30 cellular contexts compared by ENCODE assay signal in the genomic region with DNA sequence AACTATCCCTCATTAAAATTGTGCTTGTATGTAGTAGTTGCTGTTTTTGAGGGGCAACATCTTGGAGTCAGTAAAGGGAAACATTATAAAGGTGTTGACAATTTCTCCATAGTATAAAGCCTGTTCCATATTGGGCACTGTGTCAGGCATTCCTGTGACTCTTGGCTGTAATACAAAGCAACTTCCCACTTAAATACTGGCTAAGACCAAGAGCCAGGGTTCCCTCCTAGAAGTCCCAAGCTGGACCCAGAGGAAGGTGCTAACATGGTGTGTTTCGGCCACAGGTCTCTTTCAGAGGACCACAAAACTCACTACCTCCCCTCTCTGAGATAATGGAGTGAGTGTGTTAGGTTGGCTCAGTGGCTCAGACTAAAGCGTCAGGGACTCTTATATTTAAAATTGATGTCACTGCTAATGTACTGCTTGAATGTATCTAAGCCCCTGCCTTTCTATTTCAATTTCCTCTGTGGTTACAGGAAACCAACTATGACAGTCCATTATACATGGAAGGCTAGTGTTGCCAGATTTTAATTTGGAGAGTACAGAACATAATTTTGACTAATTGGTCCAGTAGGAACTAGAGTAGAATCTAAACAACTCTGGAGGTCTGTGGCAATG.
DNase-seq lines count a peak whose midpoint lies in the region; ATAC-seq and TF ChIP-seq lines count a peak whose summit lies in the region.
"Had no signal": no experiment of that assay in that cellular context is flagged by ENCODE, and none has a peak within 500 bp of the region (broad histone marks: within the 10 kb centered on the region; RNA-seq: fewer than 3 reads in every experiment).

No MANE protein-coding gene starts in this region.

- H3K4me3 Mint-ChIP-seq in activated T-cell treated with anti-CD3 and anti-CD28 coated beads, Interleukin-2, amount 50 U/mL, for 24 hours, result no peak overlapping the region
- H3K4me3 Mint-ChIP-seq: activated CD8-positive, alpha-beta memory T cell treated with anti-CD3 and anti-CD28 coated beads, Interleukin-2, amount 10 ng/mL, durations not matched to agents 7 days and 5 days; activated naive CD4-positive, alpha-beta T cell treated with anti-CD3 and anti-CD28 coated beads for 36 hours; CD4-positive, CD25-positive, alpha-beta regulatory T cell; effector memory CD8-positive, alpha-beta T cell; memory B cell; T-cell had no signal

- H3K56ac ChIP-seq in mesendoderm (ENCODE audit: low read length), result no peak overlapping the region

- intact Hi-C loops in lower leg skin (cut with DNase I; ENCODE audit: low total_unique reads), result no loop called here

- no peak overlapping the region for H4K8ac ChIP-seq in mesendoderm (ENCODE audit: low read depth, low read length)

- no peak for TF ChIP-seq POLR2A in lower leg skin (IDR thresholded peaks at IDR 0.05)

- DNase-seq in NCI-H2107 treated with DMSO at 0.1 percent for 48 hours (lab: John Stamatoyannopoulos, UW; ENCODE audit: unreplicated experiment), result peak; percentile 23
- DNase-seq in NCI-H2107 (lab: John Stamatoyannopoulos, UW), result no peak
- peak; percentile 22 for DNase-seq in NCI-H1436 treated with DMSO at 0.1 percent for 48 hours (lab: John Stamatoyannopoulos, UW)
- no peak for DNase-seq in mesendoderm
- no peak for DNase-seq in activated T-cell treated with anti-CD3 and anti-CD28 coated beads, Interleukin-2, amount 50 U/mL, for 24 hours
- DNase-seq in lower leg skin (ENCODE audit: low spot score in 2 of 2), result no peak
- DNase-seq in T-helper 9 cell, result no peak
- DNase-seq: 8988T; activated CD4-positive, CD25-positive, alpha-beta regulatory T cell; activated CD8-positive, alpha-beta memory T cell treated with anti-CD3 and anti-CD28 coated beads, Interleukin-2, amount 10 ng/mL, durations not matched to agents 7 days and 5 days; activated naive CD4-positive, alpha-beta T cell treated with anti-CD3 and anti-CD28 coated beads for 36 hours; CD4-positive, CD25-positive, alpha-beta regulatory T cell; colonic mucosa; effector memory CD8-positive, alpha-beta T cell; EL; erythroblast; GM23248; NCI-H1105; NCI-H2029; NCI-H2227 treated with DMSO at 0.1 percent for 48 hours; NCI-H748 treated with DMSO at 0.1 percent for 48 hours; stimulated activated naive CD4-positive, alpha-beta T cell treated with Interleukin-2 at 50 U/mL for 16 hours; T-cell had no signal

- no peak overlapping the region for H3K27ac Mint-ChIP-seq in activated T-cell treated with anti-CD3 and anti-CD28 coated beads, Interleukin-2, amount 50 U/mL, for 24 hours
- H3K27ac Mint-ChIP-seq: activated CD8-positive, alpha-beta memory T cell treated with anti-CD3 and anti-CD28 coated beads, Interleukin-2, amount 10 ng/mL, durations not matched to agents 7 days and 5 days; activated naive CD4-positive, alpha-beta T cell treated with anti-CD3 and anti-CD28 coated beads for 36 hours; CD4-positive, CD25-positive, alpha-beta regulatory T cell; effector memory CD8-positive, alpha-beta T cell; memory B cell; T-cell had no signal

- TF ChIP-seq CTCF in lower leg skin (IDR thresholded peaks at IDR 0.05), result no peak

- no peak overlapping the region for H3K9ac ChIP-seq in mesendoderm (ENCODE audit: low read length)
- H3K9ac ChIP-seq: GM23248 had no signal

- no peaks in the 10 kb centered on the region for H3K36me3 Mint-ChIP-seq in activated T-cell treated with anti-CD3 and anti-CD28 coated beads, Interleukin-2, amount 50 U/mL, for 24 hours (ENCODE audit: low read depth)
- H3K36me3 Mint-ChIP-seq: activated CD8-positive, alpha-beta memory T cell treated with anti-CD3 and anti-CD28 coated beads, Interleukin-2, amount 10 ng/mL, durations not matched to agents 7 days and 5 days; CD4-positive, CD25-positive, alpha-beta regulatory T cell; memory B cell had no signal

- no peaks in the 10 kb centered on the region for H3K27me3 Mint-ChIP-seq in activated T-cell treated with anti-CD3 and anti-CD28 coated beads, Interleukin-2, amount 50 U/mL, for 24 hours
- H3K27me3 Mint-ChIP-seq: activated CD8-positive, alpha-beta memory T cell treated with anti-CD3 and anti-CD28 coated beads, Interleukin-2, amount 10 ng/mL, durations not matched to agents 7 days and 5 days; T-cell had no signal

- WGBS in mesendoderm (ENCODE audit: extremely low coverage, insufficient coverage, low lambda C conversion rate), result no CpG with 5 or more reads among the region's 2 CpGs
- 91 to 94% methylated on average over 2 of the region's 2 CpGs for WGBS in lower leg skin, 2 donors

- ATAC-seq in GM21423 (IDR thresholded peaks at IDR 0.05; ENCODE audit: unreplicated experiment), result peak; percentile 38
- ATAC-seq: activated CD8-positive, alpha-beta memory T cell treated with anti-CD3 and anti-CD28 coated beads, Interleukin-2, amount 10 ng/mL, durations not matched to agents 7 days and 5 days; effector memory CD8-positive, alpha-beta T cell; K562; T-cell had no signal

- no peak overlapping the region for H3K18ac ChIP-seq in mesendoderm (ENCODE audit: low read length)

- no peak overlapping the region for H3K4me2 ChIP-seq in mesendoderm (ENCODE audit: low read length)

- H2BK120ac ChIP-seq in mesendoderm (ENCODE audit: low read depth, low read length), result peak overlapping the region; percentile 21

- no peaks in the 10 kb centered on the region for H3K79me2 ChIP-seq in mesendoderm (ENCODE audit: control insufficient read depth, insufficient read depth, low read length)

- no peaks in the 10 kb centered on the region for H3K79me1 ChIP-seq in mesendoderm (ENCODE audit: low read length)

- no peak overlapping the region for H3K4ac ChIP-seq in mesendoderm (ENCODE audit: low read depth, low read length)

- H2BK15ac ChIP-seq in mesendoderm (replicated peaks; ENCODE audit: low read depth), result no peak overlapping the region

- peaks cover 7% of the 10 kb centered on the region for H3K4me1 ChIP-seq in mesendoderm (ENCODE audit: control insufficient read depth, low read depth, low read length)
- H3K4me1 ChIP-seq: colonic mucosa, prostate gland had no signal

- H2AK5ac ChIP-seq in mesendoderm (ENCODE audit: low read length), result no peak overlapping the region

- no peaks in the 10 kb centered on the region for H3K9me3 Mint-ChIP-seq in activated T-cell treated with anti-CD3 and anti-CD28 coated beads, Interleukin-2, amount 50 U/mL, for 24 hours
- H3K9me3 Mint-ChIP-seq: activated naive CD4-positive, alpha-beta T cell treated with anti-CD3 and anti-CD28 coated beads for 36 hours; effector memory CD8-positive, alpha-beta T cell had no signal

- no peaks in the 10 kb centered on the region for H3K27me3 ChIP-seq in mesendoderm (ENCODE audit: insufficient read depth, low read length, poor library complexity)
- H3K27me3 ChIP-seq: colonic mucosa, neutrophil, SJSA1 had no signal

- peaks cover 1% of the 10 kb centered on the region for H3K4me1 Mint-ChIP-seq in activated T-cell treated with anti-CD3 and anti-CD28 coated beads, Interleukin-2, amount 50 U/mL, for 24 hours (ENCODE audit: low read depth)
- H3K4me1 Mint-ChIP-seq: activated CD8-positive, alpha-beta memory T cell treated with anti-CD3 and anti-CD28 coated beads, Interleukin-2, amount 10 ng/mL, durations not matched to agents 7 days and 5 days; CD4-positive, CD25-positive, alpha-beta regulatory T cell; memory B cell had no signal

- H3K4me3 ChIP-seq in mesendoderm (ENCODE audit: low read length) (no peak overlapping the region), lower leg skin (ENCODE audit: low read depth, poor library complexity, severe bottlenecking) (no peak overlapping the region)
- H3K4me3 ChIP-seq: colonic mucosa, GM23248, K562, prostate gland, SJSA1, thoracic aorta had no signal

- H3K36me3 ChIP-seq in mesendoderm (ENCODE audit: control insufficient read depth, insufficient read depth, low read length), result no peaks in the 10 kb centered on the region
- H3K36me3 ChIP-seq: colonic mucosa, neutrophil, prostate gland, SJSA1, thoracic aorta had no signal

- no peak overlapping the region for H2BK5ac ChIP-seq in mesendoderm (ENCODE audit: low read length)

- no peak overlapping the region for H4K5ac ChIP-seq in mesendoderm (ENCODE audit: low read length)

- no peak overlapping the region for H3K23ac ChIP-seq in mesendoderm (ENCODE audit: low read length)

- no peak overlapping the region for H3K27ac ChIP-seq in mesendoderm (ENCODE audit: low read depth, low read length)
- H3K27ac ChIP-seq: colonic mucosa, GM23248, neutrophil, prostate gland, SJSA1, thoracic aorta had no signal

Comparison
In these comparisons a context has a peak if more than half of its experiments do, and no peak if none do; other contexts are left out.
1. DNase-seq: peak in NCI-H2107 treated with DMSO at 0.1 percent for 48 hours (single experiment) and NCI-H1436 treated with DMSO at 0.1 percent for 48 hours (single experiment); none in NCI-H2107 (single experiment), mesendoderm (single experiment), activated T-cell treated with anti-CD3 and anti-CD28 coated beads, Interleukin-2, amount 50 U/mL, for 24 hours (single experiment), lower leg skin (0 of 2) and T-helper 9 cell (single experiment).